Comparison of ENCODE assay signal across 7 cellular contexts in genomic region chr12:49345048-49345839, GRCh38. TPM values are rescaled to one million over a fixed set of nuclear protein-coding genes. Genes with fewer than 3 reads are reported as not detected.
DNase-seq lines count a peak whose midpoint lies in the region; ATAC-seq and TF ChIP-seq lines count a peak whose summit lies in the region.
"Had no signal": no experiment of that assay in that cellular context is flagged by ENCODE, and none has a peak within 500 bp of the region (broad histone marks: within the 10 kb centered on the region; RNA-seq: fewer than 3 reads in every experiment).

No MANE protein-coding gene starts in this region.

- intact Hi-C loops in breast epithelium (cut with DNase I; ENCODE audit: low total_unique reads) = loop anchor here (10.0 kb wide), 1 partner anchor 170 kb away; no protein-coding TSS in a partner anchor

- no peak for TF ChIP-seq POLR2A in breast epithelium (IDR thresholded peaks at IDR 0.05)

- H3K27ac ChIP-seq in breast epithelium = no peak overlapping the region
- no peak overlapping the region for H3K27ac ChIP-seq in neuronal stem cell (replicated peaks; ENCODE audit: low read length)
- H3K27ac ChIP-seq: epithelial cell of prostate had no signal

- H3K4me1 ChIP-seq in breast epithelium (peaks cover 23% of the 10 kb centered on the region in 2 donors), neuronal stem cell (ENCODE audit: control insufficient read depth in 2 of 2, insufficient read depth in 1 of 2, low read depth in 1 of 2, low read length in 2 of 2) (peaks cover 36 to 50% of the 10 kb centered on the region in 2 donors)

- CTCF ChIA-PET in activated naive CD4-positive, alpha-beta T cell treated with anti-CD3 and anti-CD28 coated beads, Interleukin-2, amount 10 ng/mL, durations not matched to agents 7 days and 5 days (lab: Charles Lee) = interaction anchor here (5.3 to 9.5 kb wide), 4 partner anchors 9 to 58 kb away, joined by 27 to 91 read pairs (median 64); partner anchors contain the start of genes C1QL4 and PRPH

- no peak overlapping the region for H3K4me3 Mint-ChIP-seq in activated naive CD4-positive, alpha-beta T cell treated with anti-CD3 and anti-CD28 coated beads, Interleukin-2, amount 10 ng/mL, durations not matched to agents 7 days and 5 days

- peak overlapping the region; percentile 76 for H3K23ac ChIP-seq in neuronal stem cell (ENCODE audit: low read depth, low read length, poor library complexity)

- peak overlapping the region; percentile 50 for H2BK15ac ChIP-seq in neuronal stem cell (ENCODE audit: low read length)

- H3K4ac ChIP-seq in neuronal stem cell (ENCODE audit: low read length) = no peak overlapping the region

- H3K4me2 ChIP-seq in neuronal stem cell (ENCODE audit: insufficient read depth, low read length, poor library complexity, severe bottlenecking) = peak overlapping the region; percentile 76

- H3K4me1 Mint-ChIP-seq in activated naive CD4-positive, alpha-beta T cell treated with anti-CD3 and anti-CD28 coated beads, Interleukin-2, amount 10 ng/mL, durations not matched to agents 7 days and 5 days = peaks cover 44% of the 10 kb centered on the region

- peak overlapping the region; percentile 40 for H2BK120ac ChIP-seq in neuronal stem cell (ENCODE audit: low read depth, low read length)

- ATAC-seq in HG02973 (IDR thresholded peaks at IDR 0.05; ENCODE audit: unreplicated experiment) = no peak

- H3K27me3 ChIP-seq in breast epithelium = peaks cover 14 to 37% of the 10 kb centered on the region in 2 donors
- H3K27me3 ChIP-seq in neuronal stem cell (ENCODE audit: control insufficient read depth in 3 of 3, insufficient read depth in 3 of 3, low read depth in 1 of 3, low read length in 3 of 3) = peaks cover 15 to 88% (median 80%) of the 10 kb centered on the region in 3 experiments

- no peak overlapping the region for H2BK5ac ChIP-seq in neuronal stem cell (ENCODE audit: low read length)

- no CpG with 5 or more reads among the region's 71 CpGs for WGBS in neuronal stem cell (ENCODE audit: extremely low coverage in 2 of 2, insufficient read length in 2 of 2, insufficient replicate concordance in 1 of 2), 2 donors

- H3K9me3 ChIP-seq in breast epithelium (no peaks in the 10 kb centered on the region), neuronal stem cell (replicated peaks in 1 of 2; ENCODE audit: control insufficient read depth in 2 of 2, insufficient read depth in 1 of 2, low read depth in 1 of 2, low read length in 2 of 2) (peaks cover 0 to 3% of the 10 kb centered on the region in 2 donors)

- H4K8ac ChIP-seq in neuronal stem cell (ENCODE audit: low read depth, low read length) = no peak overlapping the region

- no peaks in the 10 kb centered on the region for H3K9me3 Mint-ChIP-seq in activated naive CD4-positive, alpha-beta T cell treated with anti-CD3 and anti-CD28 coated beads, Interleukin-2, amount 10 ng/mL, durations not matched to agents 7 days and 5 days

- H3K27ac Mint-ChIP-seq in activated naive CD4-positive, alpha-beta T cell treated with anti-CD3 and anti-CD28 coated beads, Interleukin-2, amount 10 ng/mL, durations not matched to agents 7 days and 5 days = no peak overlapping the region

- H3K18ac ChIP-seq in neuronal stem cell (ENCODE audit: low read length) = no peak overlapping the region

- no peaks in the 10 kb centered on the region for H3K36me3 Mint-ChIP-seq in activated naive CD4-positive, alpha-beta T cell treated with anti-CD3 and anti-CD28 coated beads, Interleukin-2, amount 10 ng/mL, durations not matched to agents 7 days and 5 days

- H2BK12ac ChIP-seq in neuronal stem cell (ENCODE audit: low read length) = no peak overlapping the region

- H3K9ac ChIP-seq in neuronal stem cell (ENCODE audit: low read depth, low read length, poor library complexity) = no peak overlapping the region

- no peaks in the 10 kb centered on the region for H3K79me1 ChIP-seq in neuronal stem cell (ENCODE audit: low read depth, low read length)

- no peak overlapping the region for H4K91ac ChIP-seq in neuronal stem cell (ENCODE audit: low read depth, low read length, poor library complexity)

- H3K4me3 ChIP-seq in breast epithelium (peak overlapping the region; percentile 27 to 69 (median 52)), neuronal stem cell (ENCODE audit: low read length in 2 of 2) (peak overlapping the region; percentile 20 to 33)

- H3K14ac ChIP-seq in neuronal stem cell (ENCODE audit: low read length) = no peak overlapping the region

- peaks cover 100% of the 10 kb centered on the region for H3K27me3 Mint-ChIP-seq in activated naive CD4-positive, alpha-beta T cell treated with anti-CD3 and anti-CD28 coated beads, Interleukin-2, amount 10 ng/mL, durations not matched to agents 7 days and 5 days

- H3K36me3 ChIP-seq in breast epithelium (no peaks in the 10 kb centered on the region), neuronal stem cell (replicated peaks in 1 of 2; ENCODE audit: control insufficient read depth in 2 of 2, insufficient read depth in 2 of 2, low read length in 2 of 2) (no peaks in the 10 kb centered on the region)

- TF ChIP-seq CTCF in breast epithelium (IDR thresholded peaks at IDR 0.05) = no peak

- no peak overlapping the region for H2AK5ac ChIP-seq in neuronal stem cell (ENCODE audit: low read depth, low read length)

- H2AFZ ChIP-seq in neuronal stem cell (ENCODE audit: low read length) = peak overlapping the region; percentile 97

- peak; percentile 25 for DNase-seq in activated naive CD4-positive, alpha-beta T cell treated with anti-CD3 and anti-CD28 coated beads, Interleukin-2, amount 10 ng/mL, durations not matched to agents 7 days and 5 days
- DNase-seq in activated naive CD4-positive, alpha-beta T cell treated with anti-CD3 and anti-CD28 coated beads, Interleukin-2, amount 50 U/mL, for 16 hours = no peak
- DNase-seq in breast epithelium (ENCODE audit: low spot score in 2 of 2) = no peak
- DNase-seq in neuronal stem cell (ENCODE audit: low spot score) = no peak
- DNase-seq in T-helper 1 cell = no peak

RNA-seq across cellular contexts. Expression of gene DNAJC22, which starts 1.4 kb away (rescaled TPM):
- total RNA-seq in breast epithelium = 1 to 10 TPM in 2 of 3 donors, not detected in 1; 3.6 to 5.0 TPM
- 0.14 TPM for polyA plus RNA-seq in neuronal stem cell (2013, experiment 1 of 2)
- 0.12 TPM for polyA plus RNA-seq in neuronal stem cell (2013, experiment 2 of 2)

RNA-seq across cellular contexts. Expression of gene C1QL4, which starts 8.3 kb away (rescaled TPM):
- under 1 TPM in 2 of 3 donors, not detected in 1; 0.33 to 0.44 TPM for total RNA-seq in breast epithelium
- 0.77 TPM for polyA plus RNA-seq in neuronal stem cell (2013, experiment 1 of 2)
- 0.84 TPM for polyA plus RNA-seq in neuronal stem cell (2013, experiment 2 of 2)

RNA-seq across cellular contexts. Expression of gene SPATS2, which starts 22.0 kb away (rescaled TPM):
- total RNA-seq in breast epithelium = 10 to 100 TPM; 13.8 to 24.0 (median 22.0) TPM
- polyA plus RNA-seq in neuronal stem cell (2013, experiment 1 of 2) = 52.9 TPM
- 53.9 TPM for polyA plus RNA-seq in neuronal stem cell (2013, experiment 2 of 2)

RNA-seq across cellular contexts. Expression of gene TROAP, which starts 22.2 kb away (rescaled TPM):
- 1 to 10 TPM in 1 of 3 donors, under 1 TPM in 2; 0.29 to 1.8 (median 0.66) TPM for total RNA-seq in breast epithelium
- polyA plus RNA-seq in neuronal stem cell (2013, experiment 1 of 2) = 82.7 TPM
- polyA plus RNA-seq in neuronal stem cell (2013, experiment 2 of 2) = 77.4 TPM

RNA-seq across cellular contexts. Expression of gene PRPH, which starts 50.3 kb away (rescaled TPM):
- 1 to 10 TPM in 1 of 3 donors, under 1 TPM in 1, not detected in 1; 0.96 to 2.0 TPM for total RNA-seq in breast epithelium
- 0.11 TPM for polyA plus RNA-seq in neuronal stem cell (2013, experiment 1 of 2)
- 0.07 TPM for polyA plus RNA-seq in neuronal stem cell (2013, experiment 2 of 2)
